In the genomic region with DNA sequence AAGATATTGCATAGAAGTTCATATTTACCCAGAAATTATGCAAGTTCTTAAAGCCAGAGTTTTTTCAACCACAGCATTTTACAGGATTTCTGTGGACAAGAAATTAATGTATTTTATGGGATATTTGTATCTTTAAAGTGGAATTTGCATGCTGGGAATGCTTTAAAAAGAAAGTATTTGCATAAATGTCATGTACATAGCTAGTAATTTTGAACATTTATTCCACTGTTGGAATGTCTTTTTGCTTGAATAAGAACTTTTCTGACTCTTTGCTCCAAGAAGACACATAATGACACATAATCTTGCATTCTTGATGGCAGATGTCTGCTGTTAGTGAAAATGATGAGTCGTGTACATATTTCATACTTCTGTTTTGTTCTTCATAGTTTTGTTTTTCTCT, we compare ENCODE assay signal across 19 cellular contexts.
"Had no signal": no experiment of that assay in that cellular context is flagged by ENCODE, and none has a peak within 500 bp of the region (broad histone marks: within the 10 kb centered on the region; RNA-seq: fewer than 3 reads in every experiment).

No MANE protein-coding gene starts in this region.

- ATAC-seq: body of pancreas, lower lobe of right lung had no signal

- H3K9me3 ChIP-seq: body of pancreas, lower lobe of right lung, sigmoid colon, thyroid gland had no signal

- H3K27me3 ChIP-seq: body of pancreas, dorsolateral prefrontal cortex, sigmoid colon, thyroid gland had no signal

- H3K4me1 ChIP-seq: sigmoid colon had no signal

- DNase-seq: activated B cell treated with CpG ODN at 0.5 μM for 24 hours; activated CD4-positive, alpha-beta memory T cell treated with anti-CD3 and anti-CD28 coated beads for 36 hours; activated CD4-positive, alpha-beta T cell treated with anti-CD3 and anti-CD28 coated beads for 4 hours; activated gamma-delta T cell treated with Interleukin-2 at 50 U/mL for 16 hours; activated T-cell treated with anti-CD3 and anti-CD28 coated beads for 4 hours; amygdala; body of pancreas; caudate nucleus; dorsolateral prefrontal cortex; lower lobe of right lung; sigmoid colon; stimulated activated CD4-positive, alpha-beta T cell treated with anti-CD3 and anti-CD28 coated beads, Interleukin-12 subunit alpha, Interleukin-12 subunit beta, amount 100 ng/mL, for 4 hours; stimulated activated CD4-positive, alpha-beta T cell treated with anti-CD3 and anti-CD28 coated beads, Interleukin-1b, Interleukin-23, amount 100 ng/mL, for 48 hours; stimulated activated CD8-positive, alpha-beta memory T cell treated with anti-CD3 and anti-CD28 coated beads, Interleukin-4, amount 100 ng/mL, for 48 hours; stimulated activated naive CD4-positive, alpha-beta T cell; thyroid gland had no signal

- FAIRE-seq: frontal cortex, keratinocyte had no signal

- H3K27ac ChIP-seq: body of pancreas, dorsolateral prefrontal cortex, epithelial cell of prostate, lower lobe of right lung, sigmoid colon, thyroid gland had no signal

- H3K4me3 ChIP-seq: body of pancreas, dorsolateral prefrontal cortex, lower lobe of right lung, sigmoid colon, thyroid gland had no signal
